ENCODE assay signal across 18 cellular contexts in genomic region chr2:61356958-61357350, GRCh38.
DNase-seq lines count a peak whose midpoint lies in the region; ATAC-seq and TF ChIP-seq lines count a peak whose summit lies in the region.
"Had no signal": no experiment of that assay in that cellular context is flagged by ENCODE, and none has a peak within 500 bp of the region (broad histone marks: within the 10 kb centered on the region; RNA-seq: fewer than 3 reads in every experiment).

No MANE protein-coding gene starts in this region.

- H3K4me1 Mint-ChIP-seq in activated T-cell treated with anti-CD3 and anti-CD28 coated beads, Interleukin-2, amount 50 U/mL, for 72 hours (ENCODE audit: low read depth): peaks cover 29% of the 10 kb centered on the region
- H3K4me1 Mint-ChIP-seq in activated T-cell treated with anti-CD3 and anti-CD28 coated beads, Interleukin-2, amount 50 U/mL, for 4 hours (ENCODE audit: low read depth): peaks cover 40% of the 10 kb centered on the region
- H3K4me1 Mint-ChIP-seq in activated T-helper 2 cell treated with anti-CD3 and anti-CD28 coated beads, Interferon-gamma antibody, Interleukin-2, Interleukin-4, amounts not matched to agents 10 μg/mL and 5 μg/mL and 100 μg/mL, durations not matched to agents 14 hours and 24 hours and 36 hours (ENCODE audit: low read depth): peaks cover 23% of the 10 kb centered on the region

- H3K27ac Mint-ChIP-seq in activated T-cell treated with anti-CD3 and anti-CD28 coated beads, Interleukin-2, amount 50 U/mL, for 72 hours: peak overlapping the region; percentile 43
- H3K27ac Mint-ChIP-seq in activated T-helper 2 cell treated with anti-CD3 and anti-CD28 coated beads, Interferon-gamma antibody, Interleukin-2, Interleukin-4, amounts not matched to agents 10 μg/mL and 5 μg/mL and 100 μg/mL, durations not matched to agents 14 hours and 24 hours and 36 hours: peak overlapping the region; percentile 63
- H3K27ac Mint-ChIP-seq: activated CD8-positive, alpha-beta memory T cell treated with anti-CD3 and anti-CD28 coated beads, Interleukin-2, amount 10 ng/mL, durations not matched to agents 7 days and 5 days had no signal

- intact Hi-C loops in activated T-helper 2 cell treated with anti-CD3 and anti-CD28 coated beads, Interferon-gamma antibody, Interleukin-2, Interleukin-4, amounts not matched to agents 10 μg/mL and 5 μg/mL and 100 μg/mL, durations not matched to agents 14 hours and 24 hours and 36 hours (cut with micrococcal nuclease): no loop called here
- intact Hi-C loops in thyroid gland (cut with DNase I): no loop called here

- DNase-seq in activated T-cell treated with anti-CD3 and anti-CD28 coated beads, Interleukin-2, amount 50 U/mL, for 72 hours: no peak
- no peak for DNase-seq in activated T-cell treated with anti-CD3 and anti-CD28 coated beads, Interleukin-2, amount 50 U/mL, for 4 hours
- no peak for DNase-seq in activated T-helper 2 cell treated with anti-CD3 and anti-CD28 coated beads, Interferon-gamma antibody, Interleukin-2, Interleukin-4, amounts not matched to agents 10 μg/mL and 5 μg/mL and 100 μg/mL, durations not matched to agents 14 hours and 24 hours and 36 hours (ENCODE audit: low spot score)
- DNase-seq in foreskin fibroblast (peak; percentile 12 to 27), thyroid gland (no peak), amygdala (lab: John Stamatoyannopoulos, UW) (no peak)
- DNase-seq: activated CD8-positive, alpha-beta memory T cell treated with anti-CD3 and anti-CD28 coated beads, Interleukin-2, amount 10 ng/mL, durations not matched to agents 7 days and 5 days; body of pancreas; GOT3; kidney glomerular epithelial cell; NCI-H1694 treated with DMSO at 0.1 percent for 48 hours; ovary; PC-3; stimulated activated CD4-positive, alpha-beta T cell treated with anti-CD3 and anti-CD28 coated beads, Interleukin-2, amount 100 ng/mL, for 48 hours; substantia nigra; T1000 had no signal

- no peak for TF ChIP-seq POLR2A in thyroid gland (IDR thresholded peaks at IDR 0.05)

- H3K27me3 ChIP-seq in thyroid gland: no peaks in the 10 kb centered on the region
- H3K27me3 ChIP-seq: body of pancreas, ovary had no signal

- TF ChIP-seq CTCF in foreskin fibroblast (IDR thresholded peaks at IDR 0.05; ENCODE audit: low read depth, low read length) (no peak), thyroid gland (IDR thresholded peaks at IDR 0.05) (no peak)

- no peak overlapping the region for H3K4me3 ChIP-seq in foreskin fibroblast (ENCODE audit: low read depth in 1 of 2, low read length in 2 of 2)
- H3K4me3 ChIP-seq in thyroid gland (replicated peaks in 1 of 3): no peak overlapping the region
- H3K4me3 ChIP-seq: body of pancreas, ovary had no signal

- peak overlapping the region in 1 of 2 donors; percentile 5 for H3K4me3 Mint-ChIP-seq in activated T-cell treated with anti-CD3 and anti-CD28 coated beads, Interleukin-2, amount 50 U/mL, for 72 hours
- H3K4me3 Mint-ChIP-seq in activated T-cell treated with anti-CD3 and anti-CD28 coated beads, Interleukin-2, amount 50 U/mL, for 4 hours: no peak overlapping the region
- no peak overlapping the region for H3K4me3 Mint-ChIP-seq in activated T-helper 2 cell treated with anti-CD3 and anti-CD28 coated beads, Interferon-gamma antibody, Interleukin-2, Interleukin-4, amounts not matched to agents 10 μg/mL and 5 μg/mL and 100 μg/mL, durations not matched to agents 14 hours and 24 hours and 36 hours (ENCODE audit: low read depth)
- H3K4me3 Mint-ChIP-seq: activated CD8-positive, alpha-beta memory T cell treated with anti-CD3 and anti-CD28 coated beads, Interleukin-2, amount 10 ng/mL, durations not matched to agents 7 days and 5 days had no signal

- no peak for ATAC-seq in activated T-cell treated with anti-CD3 and anti-CD28 coated beads, Interleukin-2, amount 50 U/mL, for 72 hours (replicated peaks in 1 of 2)
- no peak for ATAC-seq in activated T-cell treated with anti-CD3 and anti-CD28 coated beads, Interleukin-2, amount 50 U/mL, for 4 hours
- no peak for ATAC-seq in GM19351 (IDR thresholded peaks at IDR 0.05; ENCODE audit: unreplicated experiment)
- ATAC-seq in HG03025 (IDR thresholded peaks at IDR 0.05; ENCODE audit: low FRiP score, unreplicated experiment): no peak
- ATAC-seq: activated CD8-positive, alpha-beta memory T cell treated with anti-CD3 and anti-CD28 coated beads, Interleukin-2, amount 10 ng/mL, durations not matched to agents 7 days and 5 days; body of pancreas; PC-3 had no signal

- peaks cover 15 to 30% of the 10 kb centered on the region in 2 donors for H3K36me3 Mint-ChIP-seq in activated T-cell treated with anti-CD3 and anti-CD28 coated beads, Interleukin-2, amount 50 U/mL, for 72 hours (ENCODE audit: insufficient read depth in 2 of 2)
- peaks cover 46% of the 10 kb centered on the region for H3K36me3 Mint-ChIP-seq in activated T-cell treated with anti-CD3 and anti-CD28 coated beads, Interleukin-2, amount 50 U/mL, for 4 hours (ENCODE audit: insufficient read depth)
- H3K36me3 Mint-ChIP-seq in activated T-helper 2 cell treated with anti-CD3 and anti-CD28 coated beads, Interferon-gamma antibody, Interleukin-2, Interleukin-4, amounts not matched to agents 10 μg/mL and 5 μg/mL and 100 μg/mL, durations not matched to agents 14 hours and 24 hours and 36 hours (ENCODE audit: low read depth): peaks cover 80% of the 10 kb centered on the region

- 82 to 85% methylated on average over 1 of the region's 1 CpG for WGBS in thyroid gland, 2 donors

- H3K4me1 ChIP-seq in thyroid gland: peaks cover 17 to 18% of the 10 kb centered on the region in 2 donors

- no peaks in the 10 kb centered on the region for H3K36me3 ChIP-seq in thyroid gland
- H3K36me3 ChIP-seq: ovary had no signal

- H3K9me3 ChIP-seq in thyroid gland: no peaks in the 10 kb centered on the region
- H3K9me3 ChIP-seq: ovary had no signal

- H3K27me3 Mint-ChIP-seq in activated T-cell treated with anti-CD3 and anti-CD28 coated beads, Interleukin-2, amount 50 U/mL, for 72 hours (ENCODE audit: low read depth): no peaks in the 10 kb centered on the region
- H3K27me3 Mint-ChIP-seq in activated T-cell treated with anti-CD3 and anti-CD28 coated beads, Interleukin-2, amount 50 U/mL, for 4 hours (ENCODE audit: low read depth): no peaks in the 10 kb centered on the region
- H3K27me3 Mint-ChIP-seq in activated T-helper 2 cell treated with anti-CD3 and anti-CD28 coated beads, Interferon-gamma antibody, Interleukin-2, Interleukin-4, amounts not matched to agents 10 μg/mL and 5 μg/mL and 100 μg/mL, durations not matched to agents 14 hours and 24 hours and 36 hours (ENCODE audit: low read depth): no peaks in the 10 kb centered on the region
- H3K27me3 Mint-ChIP-seq: activated CD8-positive, alpha-beta memory T cell treated with anti-CD3 and anti-CD28 coated beads, Interleukin-2, amount 10 ng/mL, durations not matched to agents 7 days and 5 days had no signal

- peak overlapping the region; percentile 2 to 42 (median 37) for H3K27ac ChIP-seq in thyroid gland

- H3K9me3 Mint-ChIP-seq in activated T-cell treated with anti-CD3 and anti-CD28 coated beads, Interleukin-2, amount 50 U/mL, for 72 hours: peaks cover 1 to 7% of the 10 kb centered on the region in 2 donors
- H3K9me3 Mint-ChIP-seq in activated T-cell treated with anti-CD3 and anti-CD28 coated beads, Interleukin-2, amount 50 U/mL, for 4 hours: peaks cover 12% of the 10 kb centered on the region
- peaks cover 27% of the 10 kb centered on the region for H3K9me3 Mint-ChIP-seq in activated T-helper 2 cell treated with anti-CD3 and anti-CD28 coated beads, Interferon-gamma antibody, Interleukin-2, Interleukin-4, amounts not matched to agents 10 μg/mL and 5 μg/mL and 100 μg/mL, durations not matched to agents 14 hours and 24 hours and 36 hours

Comparison
In these comparisons a context has a peak if more than half of its experiments do, and no peak if none do; other contexts are left out.
1. DNase-seq: peak in foreskin fibroblast (2 of 2); none in activated T-cell treated with anti-CD3 and anti-CD28 coated beads, Interleukin-2, amount 50 U/mL, for 72 hours (0 of 2), activated T-cell treated with anti-CD3 and anti-CD28 coated beads, Interleukin-2, amount 50 U/mL, for 4 hours (single experiment), activated T-helper 2 cell treated with anti-CD3 and anti-CD28 coated beads, Interferon-gamma antibody, Interleukin-2, Interleukin-4, amounts not matched to agents 10 μg/mL and 5 μg/mL and 100 μg/mL, durations not matched to agents 14 hours and 24 hours and 36 hours (single experiment), thyroid gland (0 of 2) and amygdala (0 of 56).